In genomic region chr2:68240446-68240845, GRCh38 we compare ENCODE assay signal across 1 cellular context.
TF ChIP-seq lines count a peak whose summit lies in the region.

No MANE protein-coding gene starts in this region.

TF ChIP-seq in GM12878, 131 proteins besides CTCF, POLR2A, EP300 and RAD21:
- TF ChIP-seq EZH2 (IDR thresholded peaks at IDR 0.05; ENCODE audit: borderline replicate concordance, control insufficient read depth, low read depth, low read length) (no peak), NFXL1 (IDR thresholded peaks at IDR 0.05; ENCODE audit: borderline replicate concordance) (no peak), ZNF622 (IDR thresholded peaks at IDR 0.05) (no peak), ATF3 (IDR thresholded peaks at IDR 0.05; ENCODE audit: borderline replicate concordance, extremely low read depth, low read depth, low read length) (no peak), RCOR1 (conservative IDR thresholded peaks at IDR 0.05; ENCODE audit: low read depth, low read length) (no peak), RUNX3 (IDR thresholded peaks at IDR 0.05; ENCODE audit: low read length) (no peak), LARP7 (IDR thresholded peaks at IDR 0.05) (no peak), IRF4 (IDR thresholded peaks at IDR 0.05; ENCODE audit: low read depth, low read length) (no peak), CHD2 (IDR thresholded peaks at IDR 0.05; ENCODE audit: borderline replicate concordance, low read depth, low read length) (no peak), ZSCAN29 (IDR thresholded peaks at IDR 0.05) (no peak), PAX8 (IDR thresholded peaks at IDR 0.05) (no peak)
TF ChIP-seq in GM12878: peak in this region for 0.
